20 cellular contexts compared by ENCODE assay signal in the genomic region with DNA sequence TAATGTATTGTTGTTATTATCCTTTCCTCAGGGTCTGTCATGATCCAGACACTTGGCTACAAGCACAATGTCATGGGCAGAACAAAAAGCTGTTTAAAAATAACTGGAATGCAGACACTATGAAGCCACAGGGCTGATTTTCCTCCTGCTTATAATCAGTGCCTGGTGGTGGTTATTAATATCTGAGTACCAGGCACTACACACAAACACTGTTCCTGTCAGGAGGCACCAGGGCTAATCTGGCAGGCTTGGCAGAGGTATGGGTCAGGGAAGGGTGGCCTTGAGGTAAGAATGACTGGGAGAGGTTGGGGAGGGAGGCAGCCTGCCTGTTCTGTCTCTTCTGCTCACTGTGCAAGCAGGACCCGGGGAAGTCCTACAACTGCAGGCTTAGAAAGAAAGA.
A peak's percentile ranks its signal among the peaks of the same experiment; 100 is the strongest.
DNase-seq lines count a peak whose midpoint lies in the region; ATAC-seq, FAIRE-seq and TF ChIP-seq lines count a peak whose summit lies in the region.
"Had no signal": no experiment of that assay in that cellular context is flagged by ENCODE, and none has a peak within 500 bp of the region (broad histone marks: within the 10 kb centered on the region; RNA-seq: fewer than 3 reads in every experiment).

No MANE protein-coding gene starts in this region.

- H3K9me3 ChIP-seq in stomach smooth muscle (ENCODE audit: control insufficient read depth in 2 of 2, low read length in 2 of 2), result no peaks in the 10 kb centered on the region
- H3K9me3 ChIP-seq: BLaER1 had no signal

- TF ChIP-seq CTCF in RWPE1 (conservative IDR thresholded peaks at IDR 0.05; ENCODE audit: low read depth), result no peak

- intact Hi-C loops in left ventricle myocardium superior (cut with micrococcal nuclease), result no loop called here

- ATAC-seq in SK-N-SH treated with all-trans-retinoic acid at 6 μM for 48 hours (peak; percentile 52), left ventricle myocardium superior (peak; percentile 96), GM21447 (IDR thresholded peaks at IDR 0.05; ENCODE audit: unreplicated experiment) (no peak)
- ATAC-seq: Panc1 had no signal

- no peak overlapping the region for H3K4me3 ChIP-seq in stomach smooth muscle (ENCODE audit: low read length in 2 of 2)
- H3K4me3 ChIP-seq: BLaER1 had no signal

- CTCF ChIA-PET in RWPE1 (lab: Yijun Ruan, JAX), result no interaction called here

- peak; percentile 76 for DNase-seq in left ventricle myocardium superior
- DNase-seq in DMS79 treated with DMSO at 0.1 percent for 48 hours (lab: John Stamatoyannopoulos, UW), result no peak
- no peak for DNase-seq in RWPE1 (ENCODE audit: low spot score)
- DNase-seq in NCI-H2227 (lab: John Stamatoyannopoulos, UW; ENCODE audit: unreplicated experiment), result no peak
- DNase-seq: DMS153, HFFc6, MM.1S, NCI-H1105 treated with DMSO at 0.1 percent for 48 hours, NCI-H187, NCI-H446 treated with DMSO at 0.1 percent for 48 hours, NCI-H82, SIG-M5 had no signal

- POLR2A ChIA-PET in RWPE1 (lab: Yijun Ruan, JAX; ENCODE audit: low non-redundant PET), result no interaction called here

- H3K27ac ChIP-seq in stomach smooth muscle (ENCODE audit: low read length), result peak overlapping the region; percentile 58
- H3K27ac ChIP-seq in RWPE1, result no peak overlapping the region
- H3K27ac ChIP-seq: BLaER1 had no signal

- no peak overlapping the region for H3K9ac ChIP-seq in stomach smooth muscle (ENCODE audit: low read length in 2 of 2)
- H3K9ac ChIP-seq: BLaER1 had no signal

- H3K4me1 ChIP-seq in stomach smooth muscle (ENCODE audit: control insufficient read depth, insufficient read depth, low read length), result peaks cover 28% of the 10 kb centered on the region
- H3K4me1 ChIP-seq: BLaER1 had no signal

- FAIRE-seq in endometrium (lab: Jason Lieb, UNC), result peak; percentile 60
- FAIRE-seq: H1, HepG2 had no signal

- no peaks in the 10 kb centered on the region for H3K36me3 ChIP-seq in stomach smooth muscle (ENCODE audit: control insufficient read depth in 2 of 2, insufficient read depth in 2 of 2, low read length in 2 of 2)

- H3K27me3 ChIP-seq in stomach smooth muscle (ENCODE audit: control insufficient read depth in 1 of 2, insufficient read depth in 2 of 2, low read length in 2 of 2), result no peaks in the 10 kb centered on the region
- H3K27me3 ChIP-seq: BLaER1 had no signal

TF ChIP-seq in SK-N-SH treated with all-trans-retinoic acid at 6 μM for 48 hours, 23 proteins besides CTCF, POLR2A, EP300 and RAD21:
- TF ChIP-seq, protein P1, sequence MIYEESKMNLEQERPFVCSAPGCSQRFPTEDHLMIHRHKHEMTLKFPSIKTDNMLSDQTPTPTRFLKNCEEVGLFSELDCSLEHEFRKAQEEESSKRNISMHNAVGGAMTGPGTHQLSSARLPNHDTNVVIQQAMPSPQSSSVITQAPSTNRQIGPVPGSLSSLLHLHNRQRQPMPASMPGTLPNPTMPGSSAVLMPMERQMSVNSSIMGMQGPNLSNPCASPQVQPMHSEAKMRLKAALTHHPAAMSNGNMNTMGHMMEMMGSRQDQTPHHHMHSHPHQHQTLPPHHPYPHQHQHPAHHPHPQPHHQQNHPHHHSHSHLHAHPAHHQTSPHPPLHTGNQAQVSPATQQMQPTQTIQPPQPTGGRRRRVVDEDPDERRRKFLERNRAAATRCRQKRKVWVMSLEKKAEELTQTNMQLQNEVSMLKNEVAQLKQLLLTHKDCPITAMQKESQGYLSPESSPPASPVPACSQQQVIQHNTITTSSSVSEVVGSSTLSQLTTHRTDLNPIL (CRISPR knock-in tag; IDR thresholded peaks at IDR 0.05; ENCODE audit: low read depth), result no peak
- TF ChIP-seq ZNF8 (CRISPR knock-in tag; IDR thresholded peaks at IDR 0.05) (no peak), RARB (CRISPR knock-in tag; IDR thresholded peaks at IDR 0.05) (no peak), SNAI2 (CRISPR knock-in tag; IDR thresholded peaks at IDR 0.05) (no peak), OSR1 (CRISPR knock-in tag; IDR thresholded peaks at IDR 0.05) (no peak), ZC3H10 (CRISPR knock-in tag; IDR thresholded peaks at IDR 0.05) (no peak), ISL1 (CRISPR knock-in tag; IDR thresholded peaks at IDR 0.05) (no peak), TCF4 (CRISPR knock-in tag; IDR thresholded peaks at IDR 0.05; ENCODE audit: borderline replicate concordance) (no peak), BACH2 (CRISPR knock-in tag; IDR thresholded peaks at IDR 0.05; ENCODE audit: borderline replicate concordance) (no peak), PPARA (CRISPR knock-in tag; IDR thresholded peaks at IDR 0.05; ENCODE audit: borderline replicate concordance) (no peak)
- TF ChIP-seq, protein P2, sequence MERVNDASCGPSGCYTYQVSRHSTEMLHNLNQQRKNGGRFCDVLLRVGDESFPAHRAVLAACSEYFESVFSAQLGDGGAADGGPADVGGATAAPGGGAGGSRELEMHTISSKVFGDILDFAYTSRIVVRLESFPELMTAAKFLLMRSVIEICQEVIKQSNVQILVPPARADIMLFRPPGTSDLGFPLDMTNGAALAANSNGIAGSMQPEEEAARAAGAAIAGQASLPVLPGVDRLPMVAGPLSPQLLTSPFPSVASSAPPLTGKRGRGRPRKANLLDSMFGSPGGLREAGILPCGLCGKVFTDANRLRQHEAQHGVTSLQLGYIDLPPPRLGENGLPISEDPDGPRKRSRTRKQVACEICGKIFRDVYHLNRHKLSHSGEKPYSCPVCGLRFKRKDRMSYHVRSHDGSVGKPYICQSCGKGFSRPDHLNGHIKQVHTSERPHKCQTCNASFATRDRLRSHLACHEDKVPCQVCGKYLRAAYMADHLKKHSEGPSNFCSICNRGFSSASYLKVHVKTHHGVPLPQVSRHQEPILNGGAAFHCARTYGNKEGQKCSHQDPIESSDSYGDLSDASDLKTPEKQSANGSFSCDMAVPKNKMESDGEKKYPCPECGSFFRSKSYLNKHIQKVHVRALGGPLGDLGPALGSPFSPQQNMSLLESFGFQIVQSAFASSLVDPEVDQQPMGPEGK (CRISPR knock-in tag; IDR thresholded peaks at IDR 0.05; ENCODE audit: borderline replicate concordance), result no peak
- TF ChIP-seq, protein P3, sequence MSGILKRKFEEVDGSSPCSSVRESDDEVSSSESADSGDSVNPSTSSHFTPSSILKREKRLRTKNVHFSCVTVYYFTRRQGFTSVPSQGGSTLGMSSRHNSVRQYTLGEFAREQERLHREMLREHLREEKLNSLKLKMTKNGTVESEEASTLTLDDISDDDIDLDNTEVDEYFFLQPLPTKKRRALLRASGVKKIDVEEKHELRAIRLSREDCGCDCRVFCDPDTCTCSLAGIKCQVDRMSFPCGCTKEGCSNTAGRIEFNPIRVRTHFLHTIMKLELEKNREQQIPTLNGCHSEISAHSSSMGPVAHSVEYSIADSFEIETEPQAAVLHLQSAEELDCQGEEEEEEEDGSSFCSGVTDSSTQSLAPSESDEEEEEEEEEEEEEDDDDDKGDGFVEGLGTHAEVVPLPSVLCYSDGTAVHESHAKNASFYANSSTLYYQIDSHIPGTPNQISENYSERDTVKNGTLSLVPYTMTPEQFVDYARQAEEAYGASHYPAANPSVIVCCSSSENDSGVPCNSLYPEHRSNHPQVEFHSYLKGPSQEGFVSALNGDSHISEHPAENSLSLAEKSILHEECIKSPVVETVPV (CRISPR knock-in tag; IDR thresholded peaks at IDR 0.05), result no peak
TF ChIP-seq in SK-N-SH treated with all-trans-retinoic acid at 6 μM for 48 hours: peak in this region for 0.
